8 cellular contexts compared by ENCODE assay signal in genomic region chr7:70595741-70596574, GRCh38.
A peak's percentile ranks its signal among the peaks of the same experiment; 100 is the strongest.
DNase-seq lines count a peak whose midpoint lies in the region; ATAC-seq, FAIRE-seq and TF ChIP-seq lines count a peak whose summit lies in the region.

No MANE protein-coding gene starts in this region.

- TF ChIP-seq EP300 in A549 (IDR thresholded peaks at IDR 0.05), result no peak

- H3K4me1 ChIP-seq in A549 (no peaks in the 10 kb centered on the region), prostate gland (replicated peaks) (no peaks in the 10 kb centered on the region)

- no peak overlapping the region for H3K27ac ChIP-seq in A549
- H3K27ac ChIP-seq in prostate gland, result no peak overlapping the region

- peak overlapping the region; percentile 23; the same call in 1 of the 3 replicates for H3K4me3 ChIP-seq in A549
- peak overlapping the region; percentile 27 to 30 for H3K4me3 ChIP-seq in prostate gland

- TF ChIP-seq RAD21 in A549 (conservative IDR thresholded peaks at IDR 0.05 in 1 of 2, IDR thresholded peaks at IDR 0.05 in 1 of 2), result no peak

- no peak for DNase-seq in A549 (ENCODE audit: low read depth in 1 of 2, low spot score in 1 of 2)
- peak in 38 of 42 donors; percentile 25 to 83 (median 57) for DNase-seq in head of caudate nucleus
- DNase-seq in prostate gland (ENCODE audit: low spot score), result no peak
- DNase-seq in NCI-H187 treated with DMSO at 0.1 percent for 48 hours (lab: John Stamatoyannopoulos, UW), result no peak
- DNase-seq in stimulated activated naive CD4-positive, alpha-beta T cell (lab: John Stamatoyannopoulos, UW), result no peak
- no peak for DNase-seq in ureter (ENCODE audit: low spot score)

- no peak for ATAC-seq in A549
- peak; percentile 65 for ATAC-seq in GM21526 (IDR thresholded peaks at IDR 0.05; ENCODE audit: low FRiP score, unreplicated experiment)
- ATAC-seq in SK-N-SH treated with all-trans-retinoic acid at 6 μM for 48 hours, result peak; percentile 88

- H3K4me2 ChIP-seq in A549, result peak overlapping the region; percentile 53; the same call in 2 of the 3 replicates

- H3K27me3 ChIP-seq in prostate gland (replicated peaks; ENCODE audit: insufficient read depth), result no peaks in the 10 kb centered on the region

- POLR2A ChIA-PET in A549 (lab: Yijun Ruan, JAX), result no interaction called here

- no peaks in the 10 kb centered on the region for H3K36me3 ChIP-seq in prostate gland

- TF ChIP-seq POLR2A in A549 (IDR thresholded peaks at IDR 0.05; ENCODE audit: low read length), result no peak
- TF ChIP-seq POLR2A in prostate gland (IDR thresholded peaks at IDR 0.05), result peak; percentile 34

- peaks cover 2% of the 10 kb centered on the region; the same call in 1 of the 3 replicates for H3K9me3 ChIP-seq in A549
- H3K9me3 ChIP-seq in prostate gland, result no peaks in the 10 kb centered on the region

- WGBS in A549 (ENCODE audit: missing lambda C conversion rate), result 64% methylated on average over 39 of the region's 81 CpGs
- 2% methylated on average over 57 of the region's 81 CpGs for WGBS in prostate gland

- FAIRE-seq in A549 (lab: Jason Lieb, UNC), result no peak

- intact Hi-C loops in head of caudate nucleus (cut with DNase I) (no loop called here), prostate gland (cut with DNase I) (no loop called here)

- CTCF ChIA-PET in A549 (lab: Yijun Ruan, JAX), result no interaction called here

- no peak for TF ChIP-seq CTCF in A549 (IDR thresholded peaks at IDR 0.05)
- no peak for TF ChIP-seq CTCF in prostate gland (IDR thresholded peaks at IDR 0.05)

TF ChIP-seq in A549, 52 proteins besides CTCF, POLR2A, EP300 and RAD21:
- TF ChIP-seq SREBF2 (IDR thresholded peaks at IDR 0.05) (no peak), RNF2 (IDR thresholded peaks at IDR 0.05; ENCODE audit: borderline replicate concordance, low read depth) (no peak)

TF ChIP-seq in SK-N-SH treated with all-trans-retinoic acid at 6 μM for 48 hours, 23 proteins besides CTCF, POLR2A, EP300 and RAD21:
- TF ChIP-seq ZFP3 (CRISPR knock-in tag; IDR thresholded peaks at IDR 0.05) (no peak), BACH2 (CRISPR knock-in tag; IDR thresholded peaks at IDR 0.05; ENCODE audit: borderline replicate concordance) (no peak), ZC3H10 (CRISPR knock-in tag; IDR thresholded peaks at IDR 0.05) (no peak)
- TF ChIP-seq, protein P1, sequence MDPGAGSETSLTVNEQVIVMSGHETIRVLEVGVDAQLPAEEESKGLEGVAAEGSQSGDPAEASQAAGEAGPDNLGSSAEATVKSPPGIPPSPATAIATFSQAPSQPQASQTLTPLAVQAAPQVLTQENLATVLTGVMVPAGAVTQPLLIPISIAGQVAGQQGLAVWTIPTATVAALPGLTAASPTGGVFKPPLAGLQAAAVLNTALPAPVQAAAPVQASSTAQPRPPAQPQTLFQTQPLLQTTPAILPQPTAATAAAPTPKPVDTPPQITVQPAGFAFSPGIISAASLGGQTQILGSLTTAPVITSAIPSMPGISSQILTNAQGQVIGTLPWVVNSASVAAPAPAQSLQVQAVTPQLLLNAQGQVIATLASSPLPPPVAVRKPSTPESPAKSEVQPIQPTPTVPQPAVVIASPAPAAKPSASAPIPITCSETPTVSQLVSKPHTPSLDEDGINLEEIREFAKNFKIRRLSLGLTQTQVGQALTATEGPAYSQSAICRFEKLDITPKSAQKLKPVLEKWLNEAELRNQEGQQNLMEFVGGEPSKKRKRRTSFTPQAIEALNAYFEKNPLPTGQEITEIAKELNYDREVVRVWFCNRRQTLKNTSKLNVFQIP (CRISPR knock-in tag; IDR thresholded peaks at IDR 0.05; ENCODE audit: borderline replicate concordance, low read depth), result no peak

Comparison
In these comparisons a context has a peak if more than half of its experiments do, and no peak if none do; other contexts are left out.
1. ATAC-seq: peak in GM21526 (single experiment) and SK-N-SH treated with all-trans-retinoic acid at 6 μM for 48 hours (single experiment); none in A549 (0 of 2).
2. DNase-seq: peak in head of caudate nucleus (38 of 42); none in A549 (0 of 2), prostate gland (single experiment), NCI-H187 treated with DMSO at 0.1 percent for 48 hours (single experiment), stimulated activated naive CD4-positive, alpha-beta T cell (0 of 6) and ureter (single experiment).